15 cellular contexts compared by ENCODE assay signal in the genomic region with DNA sequence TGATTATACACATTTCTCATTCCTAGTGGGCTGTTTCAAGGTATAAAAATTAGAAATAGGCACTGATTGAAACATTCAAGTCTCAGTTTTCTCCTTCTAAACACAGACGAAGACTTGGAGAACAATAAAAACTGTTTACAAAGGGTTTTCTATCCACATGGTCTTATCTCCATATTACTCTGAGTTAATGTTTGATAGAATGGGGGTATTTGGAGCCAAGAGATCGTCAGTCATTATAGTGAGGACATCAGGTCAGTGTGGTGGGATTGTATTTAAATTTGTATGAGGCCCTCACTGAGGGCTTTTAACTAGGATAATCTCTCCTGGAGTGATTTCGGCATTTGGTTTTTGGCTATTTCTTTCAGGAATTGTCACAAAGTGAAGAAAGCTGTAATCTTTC.
"Had no signal": no experiment of that assay in that cellular context is flagged by ENCODE, and none has a peak within 500 bp of the region (broad histone marks: within the 10 kb centered on the region; RNA-seq: fewer than 3 reads in every experiment).

No MANE protein-coding gene starts in this region.

- ATAC-seq: gastrocnemius medialis had no signal

- H3K4me3 Mint-ChIP-seq: central memory CD8-positive, alpha-beta T cell; naive B cell; nephron progenitor cell had no signal

- H3K36me3 Mint-ChIP-seq: naive B cell had no signal

- H3K4me1 ChIP-seq: esophagus muscularis mucosa, gastrocnemius medialis, sigmoid colon, stomach, transverse colon had no signal

- H3K27me3 ChIP-seq: gastrocnemius medialis, transverse colon had no signal

- H3K36me3 ChIP-seq: esophagus muscularis mucosa, gastrocnemius medialis, sigmoid colon, stomach, thoracic aorta, transverse colon had no signal

- H3K27ac Mint-ChIP-seq: naive B cell had no signal

- H3K9me3 Mint-ChIP-seq: central memory CD8-positive, alpha-beta T cell had no signal

- H3K4me1 Mint-ChIP-seq: central memory CD8-positive, alpha-beta T cell had no signal

- DNase-seq: effector memory CD4-positive, alpha-beta T cell; gastrocnemius medialis; mammary epithelial cell; naive B cell; nephron progenitor cell; sigmoid colon; stimulated activated naive CD4-positive, alpha-beta T cell; stomach; substantia nigra; transverse colon had no signal

- H3K27ac ChIP-seq: epithelial cell of prostate, esophagus muscularis mucosa, gastrocnemius medialis, sigmoid colon, skin epidermis, stomach, thoracic aorta, transverse colon had no signal

- H3K4me3 ChIP-seq: esophagus muscularis mucosa, gastrocnemius medialis, sigmoid colon, skin epidermis, stomach, thoracic aorta, transverse colon had no signal

- H3K9me3 ChIP-seq: esophagus muscularis mucosa, gastrocnemius medialis, sigmoid colon, thoracic aorta, transverse colon had no signal
